Comparison of ENCODE assay signal across 17 cellular contexts in the genomic region with DNA sequence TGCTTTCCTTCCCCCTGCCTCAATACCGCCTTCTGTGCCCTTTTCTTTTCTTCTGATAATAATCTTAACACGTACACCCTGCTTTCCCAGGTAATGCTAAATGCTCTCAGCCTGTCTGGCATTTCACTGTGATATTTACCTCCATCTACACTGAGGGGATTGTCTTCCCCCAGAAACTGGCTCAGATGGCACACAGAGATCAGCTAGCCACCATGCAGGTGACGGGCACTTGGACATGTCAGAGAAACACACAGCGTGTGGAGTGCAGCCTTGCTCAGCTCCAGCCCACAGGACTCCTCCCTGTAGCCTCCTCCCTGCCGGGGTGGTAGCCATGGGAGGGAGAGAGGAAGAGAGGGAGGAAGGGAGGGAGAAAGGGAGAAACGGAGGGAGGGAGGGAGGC.
DNase-seq lines count a peak whose midpoint lies in the region; ATAC-seq, FAIRE-seq and TF ChIP-seq lines count a peak whose summit lies in the region.
"Had no signal": no experiment of that assay in that cellular context is flagged by ENCODE, and none has a peak within 500 bp of the region (broad histone marks: within the 10 kb centered on the region; RNA-seq: fewer than 3 reads in every experiment).

No MANE protein-coding gene starts in this region.

- H3K79me2 ChIP-seq in GM23338 (replicated peaks; ENCODE audit: insufficient read depth): peaks cover 4% of the 10 kb centered on the region; the same call in 1 of the 2 replicates
- peaks cover 0 to 3% of the 10 kb centered on the region in 2 experiments; a peak in 2 of 4 replicates for H3K79me2 ChIP-seq in H1 (ENCODE audit: control insufficient read depth in 1 of 2, insufficient read depth in 2 of 2, low read length in 2 of 2)

- H3K9me3 ChIP-seq in H1 (ENCODE audit: insufficient read depth in 2 of 2, low read depth in 1 of 2, low read length in 1 of 2) (peaks cover 18 to 25% of the 10 kb centered on the region in 2 experiments), neuronal stem cell (replicated peaks in 1 of 2; ENCODE audit: control insufficient read depth in 2 of 2, insufficient read depth in 1 of 2, low read depth in 1 of 2, low read length in 2 of 2) (peaks cover 6 to 10% of the 10 kb centered on the region in 2 donors), vagina (peaks cover 17% of the 10 kb centered on the region)

- no peak overlapping the region for H3K56ac ChIP-seq in H1 (replicated peaks; ENCODE audit: insufficient read length, low read depth, low read length)

- H3K4me1 Mint-ChIP-seq in GM23338: peaks cover 13% of the 10 kb centered on the region

- peaks cover 42% of the 10 kb centered on the region for H3K9me3 Mint-ChIP-seq in GM23338

- no peak overlapping the region for H3K4me3 ChIP-seq in GM23338
- no peak overlapping the region for H3K4me3 ChIP-seq in H1 (ENCODE audit: extremely low read depth in 1 of 4, insufficient read depth in 2 of 4, low read depth in 3 of 4, low read length in 4 of 4)
- H3K4me3 ChIP-seq in neuronal stem cell (ENCODE audit: low read length in 2 of 2): no peak overlapping the region
- no peak overlapping the region for H3K4me3 ChIP-seq in vagina
- H3K4me3 ChIP-seq: GM12878 had no signal

- H3K9ac ChIP-seq in H1 (replicated peaks in 1 of 4; ENCODE audit: extremely low read depth in 1 of 4, low read depth in 3 of 4, low read length in 3 of 4) (no peak overlapping the region), neuronal stem cell (ENCODE audit: low read depth, low read length, poor library complexity) (no peak overlapping the region)

- peak overlapping the region; percentile 41; the same call in 1 of the 2 replicates for H3K27ac Mint-ChIP-seq in GM23338
- H3K27ac Mint-ChIP-seq: B cell, HFFc6 had no signal

- H3K27ac ChIP-seq in GM23338 (ENCODE audit: low read depth) (no peak overlapping the region), H1 (ENCODE audit: low read depth, low read length) (no peak overlapping the region), neuronal stem cell (replicated peaks; ENCODE audit: low read length) (no peak overlapping the region), vagina (no peak overlapping the region)

- 69% methylated on average over 5 of the region's 6 CpGs; no CpG with 5 or more reads in 1 of the 2 experiments for WGBS in H1 (ENCODE audit: extremely low coverage in 1 of 2, insufficient coverage in 1 of 2, insufficient read length in 1 of 2, insufficient replicate concordance in 2 of 2, low coverage in 1 of 2, low lambda C conversion rate in 2 of 2, missing lambda C conversion rate in 1 of 2), 2 experiments
- no CpG with 5 or more reads among the region's 6 CpGs for WGBS in neuronal stem cell (ENCODE audit: extremely low coverage in 2 of 2, insufficient read length in 2 of 2, insufficient replicate concordance in 1 of 2), 2 donors

- H3K23ac ChIP-seq in H1 (ENCODE audit: insufficient read length): no peak overlapping the region
- peak overlapping the region; percentile 68 for H3K23ac ChIP-seq in neuronal stem cell (ENCODE audit: low read depth, low read length, poor library complexity)

- peaks cover 7% of the 10 kb centered on the region for H3K27me3 Mint-ChIP-seq in GM23338 (ENCODE audit: insufficient read depth, low read depth, poor library complexity)
- H3K27me3 Mint-ChIP-seq: B cell; CD4-positive, alpha-beta memory T cell had no signal

- H2BK120ac ChIP-seq in H1 (replicated peaks; ENCODE audit: low read depth, low read length) (no peak overlapping the region), neuronal stem cell (ENCODE audit: low read depth, low read length) (no peak overlapping the region)

- intact Hi-C loops in vagina (cut with DNase I) (no loop called here), left colon (cut with DNase I, micrococcal nuclease) (no loop called here)

- H2BK5ac ChIP-seq in H1 (ENCODE audit: low read depth, low read length): no peak overlapping the region
- no peak overlapping the region for H2BK5ac ChIP-seq in neuronal stem cell (ENCODE audit: low read length)

- H4K5ac ChIP-seq in H1 (ENCODE audit: insufficient read length, low read depth, low read length): no peak overlapping the region

- H3K36me3 ChIP-seq in GM23338 (ENCODE audit: insufficient read depth) (peaks cover 14% of the 10 kb centered on the region; the same call in 1 of the 2 replicates), H1 (ENCODE audit: control insufficient read depth in 2 of 4, insufficient read depth in 4 of 4, low read length in 3 of 4) (peaks cover 0 to 7% (median 2%) of the 10 kb centered on the region in 4 experiments; a peak in 2 of 8 replicates), neuronal stem cell (replicated peaks in 1 of 2; ENCODE audit: control insufficient read depth in 2 of 2, insufficient read depth in 2 of 2, low read length in 2 of 2) (peaks cover 3% of the 10 kb centered on the region in 2 donors), vagina (peaks cover 0 to 15% of the 10 kb centered on the region in 2 donors)

- H3K4me1 ChIP-seq in GM23338 (ENCODE audit: insufficient read depth) (peaks cover 12% of the 10 kb centered on the region), H1 (replicated peaks in 1 of 4; ENCODE audit: control insufficient read depth in 3 of 4, insufficient read depth in 4 of 4, low read length in 3 of 4) (peaks cover 0 to 6% (median 4%) of the 10 kb centered on the region in 4 experiments; a peak in 4 of 7 replicates), neuronal stem cell (ENCODE audit: control insufficient read depth in 2 of 2, insufficient read depth in 1 of 2, low read depth in 1 of 2, low read length in 2 of 2) (no peaks in the 10 kb centered on the region), vagina (no peaks in the 10 kb centered on the region)

- peaks cover 44% of the 10 kb centered on the region for H3K36me3 Mint-ChIP-seq in GM23338 (ENCODE audit: low read depth)

- no peaks in the 10 kb centered on the region for H3K23me2 ChIP-seq in H1 (ENCODE audit: low read depth, low read length)

- no peak overlapping the region for H3K4ac ChIP-seq in H1 (replicated peaks; ENCODE audit: insufficient read length, low read depth, low read length)
- H3K4ac ChIP-seq in neuronal stem cell (ENCODE audit: low read length): no peak overlapping the region

- H4K8ac ChIP-seq in H1 (ENCODE audit: extremely low read depth, insufficient read depth, low read length): peak overlapping the region; percentile 62; the same call in 1 of the 2 replicates
- H4K8ac ChIP-seq in neuronal stem cell (ENCODE audit: low read depth, low read length): no peak overlapping the region

- no peak for TF ChIP-seq EP300 in H1 (IDR thresholded peaks at IDR 0.05; ENCODE audit: borderline replicate concordance in 1 of 2, low read depth in 2 of 2, low read length in 2 of 2)

- no peaks in the 10 kb centered on the region for H3F3A ChIP-seq in GM23338 (replicated peaks; ENCODE audit: low read depth)

- H2BK12ac ChIP-seq in H1 (ENCODE audit: low read depth, low read length): no peak overlapping the region
- no peak overlapping the region for H2BK12ac ChIP-seq in neuronal stem cell (ENCODE audit: low read length)

- H3K27me3 ChIP-seq in GM23338 (ENCODE audit: insufficient read depth) (no peaks in the 10 kb centered on the region), H1 (replicated peaks in 1 of 4; ENCODE audit: control insufficient read depth in 3 of 4, extremely low read depth in 1 of 4, insufficient read depth in 3 of 4, low read length in 3 of 4) (no peaks in the 10 kb centered on the region), neuronal stem cell (ENCODE audit: control insufficient read depth in 3 of 3, insufficient read depth in 3 of 3, low read depth in 1 of 3, low read length in 3 of 3) (no peaks in the 10 kb centered on the region), vagina (no peaks in the 10 kb centered on the region)

- no peak overlapping the region for H2BK15ac ChIP-seq in H1 (ENCODE audit: low read length)
- no peak overlapping the region for H2BK15ac ChIP-seq in neuronal stem cell (ENCODE audit: low read length)

- DNase-seq in GM23338 (ENCODE audit: low spot score) (no peak), H1 (ENCODE audit: low read depth in 1 of 2, low spot score in 2 of 2) (no peak), neuronal stem cell (ENCODE audit: low spot score) (no peak), vagina (ENCODE audit: extremely low spot score in 2 of 2) (peak; percentile 42 to 77), left colon (no peak)
- no peak for DNase-seq in stimulated activated naive CD4-positive, alpha-beta T cell treated with Interleukin-2 at 50 U/mL for 16 hours (lab: John Stamatoyannopoulos, UW)
- no peak for DNase-seq in activated CD4-positive, CD25-positive, alpha-beta regulatory T cell (lab: John Stamatoyannopoulos, UW)
- DNase-seq: C1 segment of cervical spinal cord; CD4-positive, alpha-beta memory T cell; HCEC 1CT; HFFc6 had no signal

- no peaks in the 10 kb centered on the region for H3K79me1 ChIP-seq in H1 (ENCODE audit: low read depth, low read length)
- no peaks in the 10 kb centered on the region for H3K79me1 ChIP-seq in neuronal stem cell (ENCODE audit: low read depth, low read length)

- no peak for TF ChIP-seq POLR2A in H1 (IDR thresholded peaks at IDR 0.05; ENCODE audit: control extremely low read depth in 1 of 2, low read depth in 2 of 2, low read length in 2 of 2)
- no peak for TF ChIP-seq POLR2A in vagina (IDR thresholded peaks at IDR 0.05)

- POLR2A ChIA-PET in H1 (lab: Charles Lee; ENCODE audit: partially characterized antibody): no interaction called here

- H2AK5ac ChIP-seq in H1 (ENCODE audit: low read depth, low read length) (no peak overlapping the region), neuronal stem cell (ENCODE audit: low read depth, low read length) (no peak overlapping the region)

- H2AFZ ChIP-seq in GM23338: no peak overlapping the region
- no peak overlapping the region for H2AFZ ChIP-seq in H1 (ENCODE audit: low read length)
- H2AFZ ChIP-seq in neuronal stem cell (ENCODE audit: low read length): no peak overlapping the region

- no peak for FAIRE-seq in H1 (lab: Jason Lieb, UNC)
- FAIRE-seq: A204.1, GM12878, GM18507, HepG2, HTR-8/SVneo had no signal

- H3K4me3 Mint-ChIP-seq in GM23338: no peak overlapping the region
- H3K4me3 Mint-ChIP-seq: B cell; CD4-positive, alpha-beta memory T cell; HFFc6 had no signal

- CTCF ChIA-PET in H1 (lab: Charles Lee; ENCODE audit: partially characterized antibody): no interaction called here

- H4K91ac ChIP-seq in H1 (replicated peaks; ENCODE audit: insufficient read length, low read length) (no peak overlapping the region), neuronal stem cell (ENCODE audit: low read depth, low read length, poor library complexity) (no peak overlapping the region)

- no peak for TF ChIP-seq RAD21 in H1 (IDR thresholded peaks at IDR 0.05 in 1 of 2, conservative IDR thresholded peaks at IDR 0.05 in 1 of 2; ENCODE audit: low read depth in 2 of 2, low read length in 2 of 2)

- H2BK20ac ChIP-seq in H1 (ENCODE audit: low read length): no peak overlapping the region

- H3K14ac ChIP-seq in H1 (ENCODE audit: insufficient read length): no peak overlapping the region
- H3K14ac ChIP-seq in neuronal stem cell (ENCODE audit: low read length): no peak overlapping the region

- H3K9me2 ChIP-seq in GM23338 (ENCODE audit: insufficient read depth): no peaks in the 10 kb centered on the region; the same call in 1 of the 2 replicates

- no peak for TF ChIP-seq CTCF in GM23338 (conservative IDR thresholded peaks at IDR 0.05; ENCODE audit: low read depth in 2 of 2)
- no peak for TF ChIP-seq CTCF in H1 (IDR thresholded peaks at IDR 0.05; ENCODE audit: control extremely low read depth in 1 of 3, insufficient read depth in 1 of 3, low read depth in 1 of 3, low read length in 3 of 3)
- no peak for TF ChIP-seq CTCF in vagina (IDR thresholded peaks at IDR 0.05)

- ATAC-seq in GM23338 (no peak), left colon (no peak)
- ATAC-seq: GM12878 had no signal

- H3K4me2 ChIP-seq in GM23338: no peak overlapping the region
- H3K4me2 ChIP-seq in H1 (ENCODE audit: insufficient read depth in 1 of 2, low read depth in 2 of 2, low read length in 2 of 2): no peak overlapping the region
- H3K4me2 ChIP-seq in neuronal stem cell (ENCODE audit: insufficient read depth, low read length, poor library complexity, severe bottlenecking): no peak overlapping the region

- no peak overlapping the region for H3K18ac ChIP-seq in H1 (ENCODE audit: extremely low read depth, low read length)
- H3K18ac ChIP-seq in neuronal stem cell (ENCODE audit: low read length): peak overlapping the region; percentile 27

- H4K20me1 ChIP-seq in GM23338 (replicated peaks; ENCODE audit: insufficient read depth): no peaks in the 10 kb centered on the region
- peaks cover 0 to 2% of the 10 kb centered on the region in 2 experiments for H4K20me1 ChIP-seq in H1 (replicated peaks in 1 of 2; ENCODE audit: control insufficient read depth in 1 of 2, insufficient read depth in 2 of 2, low read length in 2 of 2)

Comparison
In these comparisons a context has a peak if more than half of its experiments do, and no peak if none do; other contexts are left out.
1. DNase-seq: peak in vagina (2 of 2); none in GM23338 (single experiment), H1 (0 of 2), neuronal stem cell (single experiment), stimulated activated naive CD4-positive, alpha-beta T cell treated with Interleukin-2 at 50 U/mL for 16 hours (single experiment), left colon (0 of 2) and activated CD4-positive, CD25-positive, alpha-beta regulatory T cell (0 of 4).